In genomic region chr11:62858201-62858600, GRCh38 we compare ENCODE assay signal across 1 cellular context.
TF ChIP-seq lines count a peak whose summit lies in the region.

No MANE protein-coding gene starts in this region.

TF ChIP-seq in HepG2, 621 proteins besides CTCF, POLR2A, EP300 and RAD21 (continues in another document):
- no peak for TF ChIP-seq TAF15 (IDR thresholded peaks at IDR 0.05; ENCODE audit: low read depth, low read length, poor library complexity, severe bottlenecking)
- TF ChIP-seq ZNF3 (CRISPR knock-in tag; IDR thresholded peaks at IDR 0.05): peak; percentile 90
- TF ChIP-seq, protein P1, sequence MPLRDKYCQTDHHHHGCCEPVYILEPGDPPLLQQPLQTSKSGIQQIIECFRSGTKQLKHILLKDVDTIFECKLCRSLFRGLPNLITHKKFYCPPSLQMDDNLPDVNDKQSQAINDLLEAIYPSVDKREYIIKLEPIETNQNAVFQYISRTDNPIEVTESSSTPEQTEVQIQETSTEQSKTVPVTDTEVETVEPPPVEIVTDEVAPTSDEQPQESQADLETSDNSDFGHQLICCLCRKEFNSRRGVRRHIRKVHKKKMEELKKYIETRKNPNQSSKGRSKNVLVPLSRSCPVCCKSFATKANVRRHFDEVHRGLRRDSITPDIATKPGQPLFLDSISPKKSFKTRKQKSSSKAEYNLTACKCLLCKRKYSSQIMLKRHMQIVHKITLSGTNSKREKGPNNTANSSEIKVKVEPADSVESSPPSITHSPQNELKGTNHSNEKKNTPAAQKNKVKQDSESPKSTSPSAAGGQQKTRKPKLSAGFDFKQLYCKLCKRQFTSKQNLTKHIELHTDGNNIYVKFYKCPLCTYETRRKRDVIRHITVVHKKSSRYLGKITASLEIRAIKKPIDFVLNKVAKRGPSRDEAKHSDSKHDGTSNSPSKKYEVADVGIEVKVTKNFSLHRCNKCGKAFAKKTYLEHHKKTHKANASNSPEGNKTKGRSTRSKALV (CRISPR knock-in tag; IDR thresholded peaks at IDR 0.05): no peak
- TF ChIP-seq ZNF746 (CRISPR knock-in tag; IDR thresholded peaks at IDR 0.05): no peak
- TF ChIP-seq GTF3A (CRISPR knock-in tag; conservative IDR thresholded peaks at IDR 0.05): no peak
- no peak for TF ChIP-seq ZNF333 (CRISPR knock-in tag; IDR thresholded peaks at IDR 0.05; ENCODE audit: borderline replicate concordance)
- TF ChIP-seq ZNF317 (CRISPR knock-in tag; IDR thresholded peaks at IDR 0.05): no peak
- no peak for TF ChIP-seq SOX13 (IDR thresholded peaks at IDR 0.05)
- peak in 1 of 2 experiments; percentile 22; a peak in 1 of 4 replicates for TF ChIP-seq SOX13 (CRISPR knock-in tag; conservative IDR thresholded peaks at IDR 0.05 in 1 of 2, IDR thresholded peaks at IDR 0.05 in 1 of 2)
- TF ChIP-seq, protein P2, sequence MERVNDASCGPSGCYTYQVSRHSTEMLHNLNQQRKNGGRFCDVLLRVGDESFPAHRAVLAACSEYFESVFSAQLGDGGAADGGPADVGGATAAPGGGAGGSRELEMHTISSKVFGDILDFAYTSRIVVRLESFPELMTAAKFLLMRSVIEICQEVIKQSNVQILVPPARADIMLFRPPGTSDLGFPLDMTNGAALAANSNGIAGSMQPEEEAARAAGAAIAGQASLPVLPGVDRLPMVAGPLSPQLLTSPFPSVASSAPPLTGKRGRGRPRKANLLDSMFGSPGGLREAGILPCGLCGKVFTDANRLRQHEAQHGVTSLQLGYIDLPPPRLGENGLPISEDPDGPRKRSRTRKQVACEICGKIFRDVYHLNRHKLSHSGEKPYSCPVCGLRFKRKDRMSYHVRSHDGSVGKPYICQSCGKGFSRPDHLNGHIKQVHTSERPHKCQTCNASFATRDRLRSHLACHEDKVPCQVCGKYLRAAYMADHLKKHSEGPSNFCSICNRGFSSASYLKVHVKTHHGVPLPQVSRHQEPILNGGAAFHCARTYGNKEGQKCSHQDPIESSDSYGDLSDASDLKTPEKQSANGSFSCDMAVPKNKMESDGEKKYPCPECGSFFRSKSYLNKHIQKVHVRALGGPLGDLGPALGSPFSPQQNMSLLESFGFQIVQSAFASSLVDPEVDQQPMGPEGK (CRISPR knock-in tag; IDR thresholded peaks at IDR 0.05): 0 out of 2 replicates have a peak, but pooled peaks have one; percentile 8
- no peak for TF ChIP-seq ZNF101 (CRISPR knock-in tag; IDR thresholded peaks at IDR 0.05; ENCODE audit: borderline replicate concordance, low read depth)
- TF ChIP-seq ARID5B (CRISPR knock-in tag; IDR thresholded peaks at IDR 0.05): peak; percentile 16; the same call in 1 of the 2 replicates
- TF ChIP-seq ZNF878 (CRISPR knock-in tag; IDR thresholded peaks at IDR 0.05): no peak
- TF ChIP-seq, protein P3, sequence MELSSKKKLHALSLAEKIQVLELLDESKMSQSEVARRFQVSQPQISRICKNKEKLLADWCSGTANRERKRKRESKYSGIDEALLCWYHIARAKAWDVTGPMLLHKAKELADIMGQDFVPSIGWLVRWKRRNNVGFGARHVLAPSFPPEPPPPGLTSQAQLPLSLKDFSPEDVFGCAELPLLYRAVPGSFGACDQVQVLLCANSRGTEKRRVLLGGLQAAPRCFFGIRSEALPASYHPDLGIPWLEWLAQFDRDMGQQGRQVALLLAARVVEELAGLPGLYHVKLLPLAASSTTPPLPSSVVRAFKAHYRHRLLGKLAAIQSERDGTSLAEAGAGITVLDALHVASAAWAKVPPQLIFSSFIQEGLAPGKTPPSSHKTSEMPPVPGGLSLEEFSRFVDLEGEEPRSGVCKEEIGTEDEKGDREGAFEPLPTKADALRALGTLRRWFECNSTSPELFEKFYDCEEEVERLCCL (CRISPR knock-in tag; IDR thresholded peaks at IDR 0.05; ENCODE audit: borderline replicate concordance): no peak
- TF ChIP-seq ZNF44 (CRISPR knock-in tag; IDR thresholded peaks at IDR 0.05): no peak
- TF ChIP-seq TEAD3 (CRISPR knock-in tag; optimal IDR thresholded peaks at IDR 0.05; ENCODE audit: borderline replicate concordance): peak; percentile 25
- no peak for TF ChIP-seq ZNF530 (CRISPR knock-in tag; IDR thresholded peaks at IDR 0.05; ENCODE audit: low read depth)
- TF ChIP-seq, protein P4, sequence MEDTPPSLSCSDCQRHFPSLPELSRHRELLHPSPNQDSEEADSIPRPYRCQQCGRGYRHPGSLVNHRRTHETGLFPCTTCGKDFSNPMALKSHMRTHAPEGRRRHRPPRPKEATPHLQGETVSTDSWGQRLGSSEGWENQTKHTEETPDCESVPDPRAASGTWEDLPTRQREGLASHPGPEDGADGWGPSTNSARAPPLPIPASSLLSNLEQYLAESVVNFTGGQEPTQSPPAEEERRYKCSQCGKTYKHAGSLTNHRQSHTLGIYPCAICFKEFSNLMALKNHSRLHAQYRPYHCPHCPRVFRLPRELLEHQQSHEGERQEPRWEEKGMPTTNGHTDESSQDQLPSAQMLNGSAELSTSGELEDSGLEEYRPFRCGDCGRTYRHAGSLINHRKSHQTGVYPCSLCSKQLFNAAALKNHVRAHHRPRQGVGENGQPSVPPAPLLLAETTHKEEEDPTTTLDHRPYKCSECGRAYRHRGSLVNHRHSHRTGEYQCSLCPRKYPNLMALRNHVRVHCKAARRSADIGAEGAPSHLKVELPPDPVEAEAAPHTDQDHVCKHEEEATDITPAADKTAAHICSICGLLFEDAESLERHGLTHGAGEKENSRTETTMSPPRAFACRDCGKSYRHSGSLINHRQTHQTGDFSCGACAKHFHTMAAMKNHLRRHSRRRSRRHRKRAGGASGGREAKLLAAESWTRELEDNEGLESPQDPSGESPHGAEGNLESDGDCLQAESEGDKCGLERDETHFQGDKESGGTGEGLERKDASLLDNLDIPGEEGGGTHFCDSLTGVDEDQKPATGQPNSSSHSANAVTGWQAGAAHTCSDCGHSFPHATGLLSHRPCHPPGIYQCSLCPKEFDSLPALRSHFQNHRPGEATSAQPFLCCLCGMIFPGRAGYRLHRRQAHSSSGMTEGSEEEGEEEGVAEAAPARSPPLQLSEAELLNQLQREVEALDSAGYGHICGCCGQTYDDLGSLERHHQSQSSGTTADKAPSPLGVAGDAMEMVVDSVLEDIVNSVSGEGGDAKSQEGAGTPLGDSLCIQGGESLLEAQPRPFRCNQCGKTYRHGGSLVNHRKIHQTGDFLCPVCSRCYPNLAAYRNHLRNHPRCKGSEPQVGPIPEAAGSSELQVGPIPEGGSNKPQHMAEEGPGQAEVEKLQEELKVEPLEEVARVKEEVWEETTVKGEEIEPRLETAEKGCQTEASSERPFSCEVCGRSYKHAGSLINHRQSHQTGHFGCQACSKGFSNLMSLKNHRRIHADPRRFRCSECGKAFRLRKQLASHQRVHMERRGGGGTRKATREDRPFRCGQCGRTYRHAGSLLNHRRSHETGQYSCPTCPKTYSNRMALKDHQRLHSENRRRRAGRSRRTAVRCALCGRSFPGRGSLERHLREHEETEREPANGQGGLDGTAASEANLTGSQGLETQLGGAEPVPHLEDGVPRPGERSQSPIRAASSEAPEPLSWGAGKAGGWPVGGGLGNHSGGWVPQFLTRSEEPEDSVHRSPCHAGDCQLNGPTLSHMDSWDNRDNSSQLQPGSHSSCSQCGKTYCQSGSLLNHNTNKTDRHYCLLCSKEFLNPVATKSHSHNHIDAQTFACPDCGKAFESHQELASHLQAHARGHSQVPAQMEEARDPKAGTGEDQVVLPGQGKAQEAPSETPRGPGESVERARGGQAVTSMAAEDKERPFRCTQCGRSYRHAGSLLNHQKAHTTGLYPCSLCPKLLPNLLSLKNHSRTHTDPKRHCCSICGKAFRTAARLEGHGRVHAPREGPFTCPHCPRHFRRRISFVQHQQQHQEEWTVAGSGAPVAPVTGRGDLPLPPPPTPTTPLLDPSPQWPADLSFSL (CRISPR knock-in tag; IDR thresholded peaks at IDR 0.05): peak; percentile 39; the same call in 1 of the 2 replicates
- TF ChIP-seq, protein P5, sequence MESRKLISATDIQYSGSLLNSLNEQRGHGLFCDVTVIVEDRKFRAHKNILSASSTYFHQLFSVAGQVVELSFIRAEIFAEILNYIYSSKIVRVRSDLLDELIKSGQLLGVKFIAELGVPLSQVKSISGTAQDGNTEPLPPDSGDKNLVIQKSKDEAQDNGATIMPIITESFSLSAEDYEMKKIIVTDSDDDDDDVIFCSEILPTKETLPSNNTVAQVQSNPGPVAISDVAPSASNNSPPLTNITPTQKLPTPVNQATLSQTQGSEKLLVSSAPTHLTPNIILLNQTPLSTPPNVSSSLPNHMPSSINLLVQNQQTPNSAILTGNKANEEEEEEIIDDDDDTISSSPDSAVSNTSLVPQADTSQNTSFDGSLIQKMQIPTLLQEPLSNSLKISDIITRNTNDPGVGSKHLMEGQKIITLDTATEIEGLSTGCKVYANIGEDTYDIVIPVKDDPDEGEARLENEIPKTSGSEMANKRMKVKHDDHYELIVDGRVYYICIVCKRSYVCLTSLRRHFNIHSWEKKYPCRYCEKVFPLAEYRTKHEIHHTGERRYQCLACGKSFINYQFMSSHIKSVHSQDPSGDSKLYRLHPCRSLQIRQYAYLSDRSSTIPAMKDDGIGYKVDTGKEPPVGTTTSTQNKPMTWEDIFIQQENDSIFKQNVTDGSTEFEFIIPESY (CRISPR knock-in tag; IDR thresholded peaks at IDR 0.05): no peak
- no peak for TF ChIP-seq NR3C1 (CRISPR knock-in tag; IDR thresholded peaks at IDR 0.05)
- no peak for TF ChIP-seq DR1 (CRISPR knock-in tag; IDR thresholded peaks at IDR 0.05)
- TF ChIP-seq ZBTB46 (CRISPR knock-in tag; IDR thresholded peaks at IDR 0.05; ENCODE audit: borderline replicate concordance): no peak
- TF ChIP-seq SOX5 (CRISPR knock-in tag; IDR thresholded peaks at IDR 0.05; ENCODE audit: borderline replicate concordance): no peak
- TF ChIP-seq ZNF776 (CRISPR knock-in tag; IDR thresholded peaks at IDR 0.05): no peak
- no peak for TF ChIP-seq MLLT10 (CRISPR knock-in tag; IDR thresholded peaks at IDR 0.05)
- no peak for TF ChIP-seq ZNF792 (CRISPR knock-in tag; IDR thresholded peaks at IDR 0.05)
- no peak for TF ChIP-seq ZFP41 (CRISPR knock-in tag; IDR thresholded peaks at IDR 0.05; ENCODE audit: borderline replicate concordance)
- TF ChIP-seq KLF6 (CRISPR knock-in tag; IDR thresholded peaks at IDR 0.05): no peak
- TF ChIP-seq SMARCC2 (IDR thresholded peaks at IDR 0.05): no peak
- TF ChIP-seq HNRNPL (IDR thresholded peaks at IDR 0.05; ENCODE audit: low read depth, low read length): no peak
- TF ChIP-seq TBX2 (CRISPR knock-in tag; IDR thresholded peaks at IDR 0.05; ENCODE audit: borderline replicate concordance): peak; percentile 44; the same call in 1 of the 2 replicates
- peak; percentile 55; the same call in 1 of the 2 replicates for TF ChIP-seq TFAP4 (IDR thresholded peaks at IDR 0.05; ENCODE audit: borderline replicate concordance, low read depth)
- TF ChIP-seq TBX3 (IDR thresholded peaks at IDR 0.05; ENCODE audit: borderline replicate concordance): no peak
- TF ChIP-seq ZNF30 (CRISPR knock-in tag; IDR thresholded peaks at IDR 0.05): no peak
- peak; percentile 39; the same call in 1 of the 2 replicates for TF ChIP-seq SP5 (CRISPR knock-in tag; IDR thresholded peaks at IDR 0.05; ENCODE audit: borderline replicate concordance, low read depth)
- TF ChIP-seq TGIF2 (CRISPR knock-in tag; IDR thresholded peaks at IDR 0.05): no peak
- no peak for TF ChIP-seq MXD4 (CRISPR knock-in tag; IDR thresholded peaks at IDR 0.05)
- TF ChIP-seq CERS6 (CRISPR knock-in tag; IDR thresholded peaks at IDR 0.05): no peak
